16 cellular contexts compared by ENCODE assay signal in the genomic region with DNA sequence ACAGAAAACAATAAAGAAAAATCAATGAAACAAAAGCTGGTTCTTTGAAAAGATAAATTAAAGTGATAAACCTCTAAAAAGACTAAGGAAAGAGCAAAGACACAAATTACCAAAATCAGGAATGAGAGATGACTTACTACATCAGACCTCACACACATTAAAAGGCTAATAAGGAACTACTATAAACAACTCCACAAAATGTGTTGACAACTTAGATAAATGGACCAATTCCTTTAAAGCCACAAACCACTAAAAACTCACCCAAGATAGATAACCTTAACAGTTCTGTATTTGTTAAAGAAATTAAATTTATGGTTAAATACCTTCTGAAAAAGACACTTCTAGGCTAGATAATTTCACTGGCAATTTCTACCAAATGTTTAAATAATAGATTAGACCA.
"Had no signal": no experiment of that assay in that cellular context is flagged by ENCODE, and none has a peak within 500 bp of the region (broad histone marks: within the 10 kb centered on the region; RNA-seq: fewer than 3 reads in every experiment).

No MANE protein-coding gene starts in this region.

- H3K9me3 Mint-ChIP-seq: activated T-helper 17 cell treated with anti-CD3 and anti-CD28 coated beads, Interleukin-2, amount 50 U/mL, for 72 hours; naive thymus-derived CD4-positive, alpha-beta T cell; stimulated activated naive CD8-positive, alpha-beta T cell treated with anti-CD3 and anti-CD28 coated beads, Interleukin-15, Interleukin-2, amounts not matched to agents 100 ng/mL and 50 ng/mL, for 24 hours had no signal

- H3K4me3 Mint-ChIP-seq: activated T-helper 17 cell treated with anti-CD3 and anti-CD28 coated beads, Interleukin-2, amount 50 U/mL, for 72 hours; naive thymus-derived CD4-positive, alpha-beta T cell; stimulated activated naive CD8-positive, alpha-beta T cell treated with anti-CD3 and anti-CD28 coated beads, Interleukin-15, Interleukin-2, amounts not matched to agents 100 ng/mL and 50 ng/mL, for 24 hours had no signal

- ATAC-seq: activated T-helper 17 cell treated with anti-CD3 and anti-CD28 coated beads, Interleukin-2, amount 50 U/mL, for 72 hours; left colon; naive thymus-derived CD4-positive, alpha-beta T cell; sciatic nerve had no signal

- DNase-seq: activated CD4-positive, alpha-beta T cell treated with anti-CD3 and anti-CD28 coated beads for 48 hours; activated naive CD4-positive, alpha-beta T cell treated with anti-CD3 and anti-CD28 coated beads, Interleukin-2, amount 50 U/mL, for 16 hours; amygdala; dorsolateral prefrontal cortex; foreskin fibroblast; glutamatergic neuron; left colon; naive thymus-derived CD4-positive, alpha-beta T cell; stimulated activated CD4-positive, alpha-beta T cell treated with anti-CD3 and anti-CD28 coated beads, Interleukin-2, amount 100 ng/mL, for 48 hours; upper lobe of left lung had no signal

- H3K27ac Mint-ChIP-seq: activated T-helper 17 cell treated with anti-CD3 and anti-CD28 coated beads, Interleukin-2, amount 50 U/mL, for 72 hours; naive thymus-derived CD4-positive, alpha-beta T cell; stimulated activated naive CD8-positive, alpha-beta T cell treated with anti-CD3 and anti-CD28 coated beads, Interleukin-15, Interleukin-2, amounts not matched to agents 100 ng/mL and 50 ng/mL, for 24 hours had no signal

- H3K4me3 ChIP-seq: breast epithelium, dorsolateral prefrontal cortex, lung, prostate gland, upper lobe of left lung had no signal

- H3K36me3 Mint-ChIP-seq: naive thymus-derived CD4-positive, alpha-beta T cell had no signal

- H3K4me1 Mint-ChIP-seq: activated T-helper 17 cell treated with anti-CD3 and anti-CD28 coated beads, Interleukin-2, amount 50 U/mL, for 72 hours; naive thymus-derived CD4-positive, alpha-beta T cell had no signal
